Comparison of ENCODE assay signal across 1 cellular context in genomic region chr5:126605525-126605924, GRCh38.
TF ChIP-seq lines count a peak whose summit lies in the region.

No MANE protein-coding gene starts in this region.

TF ChIP-seq in neural cell, 6 proteins besides CTCF, POLR2A, EP300 and RAD21:
- TF ChIP-seq REST (IDR thresholded peaks at IDR 0.05; ENCODE audit: borderline replicate concordance) (no peak), POLR2AphosphoS5 (IDR thresholded peaks at IDR 0.05) (no peak), SMC3 (conservative IDR thresholded peaks at IDR 0.05; ENCODE audit: poor library complexity) (no peak)
